ENCODE assay signal across 12 cellular contexts in the genomic region with DNA sequence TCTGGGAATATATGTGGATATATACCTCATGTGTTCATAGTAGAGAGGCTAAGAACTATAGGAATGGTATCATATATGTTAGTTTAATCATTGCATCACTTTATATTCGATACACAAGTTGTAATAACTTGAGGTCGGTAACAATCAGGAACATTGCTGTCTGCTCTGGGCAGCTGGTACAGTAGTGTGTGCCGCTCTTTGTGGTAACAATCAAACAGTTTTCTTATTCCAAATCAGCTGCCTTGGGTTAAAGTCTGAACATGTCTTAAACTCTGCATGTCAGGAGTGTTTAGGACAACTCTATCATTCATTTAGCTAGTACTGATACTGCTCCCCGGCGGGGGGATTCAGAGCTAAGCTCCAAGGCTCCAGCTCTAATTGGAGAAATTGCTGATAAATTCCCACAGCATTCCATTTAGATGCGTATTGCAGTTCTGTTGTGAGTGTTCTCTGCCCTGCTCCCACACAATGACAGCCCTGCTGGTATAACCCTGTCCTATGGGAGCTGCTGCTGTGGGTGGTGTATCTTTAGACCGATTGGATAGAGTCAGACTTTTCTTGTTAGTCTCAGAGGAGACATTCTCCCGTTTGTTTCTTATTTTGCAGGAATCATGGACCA.
A peak's percentile ranks its signal among the peaks of the same experiment; 100 is the strongest.
DNase-seq lines count a peak whose midpoint lies in the region.
"Had no signal": no experiment of that assay in that cellular context is flagged by ENCODE, and none has a peak within 500 bp of the region (broad histone marks: within the 10 kb centered on the region; RNA-seq: fewer than 3 reads in every experiment).

No MANE protein-coding gene starts in this region.

- peak; percentile 88 for DNase-seq in GM03348 (ENCODE audit: low spot score)
- peak; percentile 49 for DNase-seq in T1000 (lab: John Stamatoyannopoulos, UW)
- peak; percentile 20 for DNase-seq in fibroblast of the conjunctiva (ENCODE audit: low read depth)
- peak; percentile 21 for DNase-seq in retina
- no peak for DNase-seq in activated effector memory CD4-positive, alpha-beta T cell treated with anti-CD3 and anti-CD28 coated beads, Interleukin-2, amount 50 U/mL, for 16 hours
- DNase-seq in DMS53 (lab: John Stamatoyannopoulos, UW): no peak
- DNase-seq in stimulated activated CD4-positive, alpha-beta T cell treated with anti-CD3 and anti-CD28 coated beads, Interleukin-15, amount 100 ng/mL, for 24 hours: no peak
- DNase-seq in epidermal melanocyte (ENCODE audit: insufficient read length, low spot score): no peak
- DNase-seq: activated CD4-positive, alpha-beta T cell treated with anti-CD3 and anti-CD28 coated beads, Interleukin-2, amount 10 ng/mL, durations not matched to agents 24 days and 14 days; DMS 273 treated with DMSO at 0.1 percent for 48 hours; effector CD4-positive, alpha-beta T cell; NCI-H1048 had no signal

Comparison
In these comparisons a context has a peak if more than half of its experiments do, and no peak if none do; other contexts are left out.
1. DNase-seq: peak in GM03348 (single experiment), T1000 (single experiment), fibroblast of the conjunctiva (single experiment) and retina (single experiment); none in activated effector memory CD4-positive, alpha-beta T cell treated with anti-CD3 and anti-CD28 coated beads, Interleukin-2, amount 50 U/mL, for 16 hours (single experiment), DMS53 (single experiment), stimulated activated CD4-positive, alpha-beta T cell treated with anti-CD3 and anti-CD28 coated beads, Interleukin-15, amount 100 ng/mL, for 24 hours (single experiment) and epidermal melanocyte (single experiment).